Comparison of ENCODE assay signal across 16 cellular contexts in genomic region chr4:13367244-13367643, GRCh38.
DNase-seq lines count a peak whose midpoint lies in the region; TF ChIP-seq lines count a peak whose summit lies in the region.
"Had no signal": no experiment of that assay in that cellular context is flagged by ENCODE, and none has a peak within 500 bp of the region (broad histone marks: within the 10 kb centered on the region; RNA-seq: fewer than 3 reads in every experiment).

No MANE protein-coding gene starts in this region.

- no peak overlapping the region for H3K27ac ChIP-seq in effector memory CD4-positive, alpha-beta T cell (ENCODE audit: insufficient read depth, low read length, poor library complexity, severe bottlenecking)

- no peaks in the 10 kb centered on the region for H3K9me3 ChIP-seq in effector memory CD4-positive, alpha-beta T cell (ENCODE audit: control insufficient read depth, low read length)
- H3K9me3 ChIP-seq: Caco-2, SK-N-SH had no signal

- H3K27me3 ChIP-seq in effector memory CD4-positive, alpha-beta T cell (replicated peaks; ENCODE audit: control insufficient read depth, insufficient read depth, low read length, poor library complexity, severe bottlenecking), result no peaks in the 10 kb centered on the region

- no peaks in the 10 kb centered on the region for H3K4me1 ChIP-seq in effector memory CD4-positive, alpha-beta T cell (ENCODE audit: control insufficient read depth, insufficient read depth, low read length, poor library complexity, severe bottlenecking)
- H3K4me1 ChIP-seq: Caco-2 had no signal

- H3K36me3 ChIP-seq in effector memory CD4-positive, alpha-beta T cell (ENCODE audit: control insufficient read depth, insufficient read depth, low read length), result peaks cover 9% of the 10 kb centered on the region

- no peak overlapping the region for H3K4me3 ChIP-seq in effector memory CD4-positive, alpha-beta T cell (ENCODE audit: insufficient read depth, low read depth, low read length, poor library complexity, severe bottlenecking)

- peak; percentile 96 for DNase-seq in DMS53 (lab: John Stamatoyannopoulos, UW)
- peak; percentile 97 for DNase-seq in NCI-H1092 treated with DMSO at 0.1 percent for 48 hours (lab: John Stamatoyannopoulos, UW)
- DNase-seq in NCI-H510A (lab: John Stamatoyannopoulos, UW), result peak; percentile 23
- DNase-seq in erythroblast (lab: John Stamatoyannopoulos, UW), result peak; percentile 9 to 29
- DNase-seq in effector memory CD4-positive, alpha-beta T cell, result no peak
- no peak for DNase-seq in islet precursor cell
- DNase-seq in activated effector memory CD4-positive, alpha-beta T cell treated with anti-CD3 and anti-CD28 coated beads, Interleukin-2, amount 50 U/mL, for 16 hours, result no peak
- DNase-seq: Caco-2; CD4-positive, CD25-positive, alpha-beta regulatory T cell; MM.1S; NCI-H1048; NCI-H1436 treated with DMSO at 0.1 percent for 48 hours; NCI-H2081 treated with DMSO at 0.1 percent for 48 hours; NCI-H524; Right ventricle myocardium superior; SK-N-SH had no signal

- no peak for TF ChIP-seq POLR2A in erythroblast (IDR thresholded peaks at IDR 0.05; ENCODE audit: low read length)

Comparison
In these comparisons a context has a peak if more than half of its experiments do, and no peak if none do; other contexts are left out.
1. DNase-seq: peak in DMS53 (single experiment), NCI-H1092 treated with DMSO at 0.1 percent for 48 hours (single experiment), NCI-H510A (single experiment) and erythroblast (2 of 2); none in effector memory CD4-positive, alpha-beta T cell (0 of 3), islet precursor cell (single experiment) and activated effector memory CD4-positive, alpha-beta T cell treated with anti-CD3 and anti-CD28 coated beads, Interleukin-2, amount 50 U/mL, for 16 hours (single experiment).